In genomic region chr1:88302843-88303486, GRCh38 we compare ENCODE assay signal across 8 cellular contexts.
DNase-seq lines count a peak whose midpoint lies in the region; ATAC-seq, FAIRE-seq and TF ChIP-seq lines count a peak whose summit lies in the region.

No MANE protein-coding gene starts in this region.

- DNase-seq in AG10803 (ENCODE audit: low read depth) (peak; percentile 43), astrocyte (ENCODE audit: low read depth) (peak; percentile 21), psoas muscle (no peak)
- no peak for DNase-seq in stimulated activated naive CD4-positive, alpha-beta T cell (lab: John Stamatoyannopoulos, UW)
- no peak for DNase-seq in activated CD4-positive, alpha-beta T cell treated with anti-CD3 and anti-CD28 coated beads for 48 hours

- 24% methylated on average over 4 of the region's 4 CpGs for WGBS in liver
- WGBS in psoas muscle, 3 donors = 25 to 37% (median 26%) methylated on average over 4 of the region's 4 CpGs

- no peaks in the 10 kb centered on the region for H3K36me3 Mint-ChIP-seq in astrocyte (ENCODE audit: low read depth, unreplicated experiment)

- ATAC-seq in HG03565 (IDR thresholded peaks at IDR 0.05; ENCODE audit: unreplicated experiment) = peak; percentile 51
- ATAC-seq in psoas muscle = no peak
- no peak for ATAC-seq in HG02678 (IDR thresholded peaks at IDR 0.05; ENCODE audit: unreplicated experiment)

- H3K79me2 ChIP-seq in astrocyte (ENCODE audit: insufficient read depth, low read length) = no peaks in the 10 kb centered on the region

- H3K4me3 Mint-ChIP-seq in astrocyte (ENCODE audit: unreplicated experiment) = no peak overlapping the region

- no peak overlapping the region for H3K4me2 ChIP-seq in astrocyte (ENCODE audit: low read length)

- H3K36me3 ChIP-seq in astrocyte (ENCODE audit: insufficient read depth, low read length) (no peaks in the 10 kb centered on the region), liver (ENCODE audit: control insufficient read depth in 4 of 4, insufficient read depth in 3 of 4, low read depth in 1 of 4, low read length in 3 of 4) (no peaks in the 10 kb centered on the region), psoas muscle (ENCODE audit: insufficient read depth in 1 of 2, low read depth in 1 of 2) (no peaks in the 10 kb centered on the region)

- no peaks in the 10 kb centered on the region for H3K9me3 Mint-ChIP-seq in astrocyte (ENCODE audit: unreplicated experiment)

- TF ChIP-seq CTCF in AG10803 (conservative IDR thresholded peaks at IDR 0.05; ENCODE audit: low read length) (peak; percentile 59), astrocyte (IDR thresholded peaks at IDR 0.05; ENCODE audit: insufficient read depth, low read depth, low read length) (peak; percentile 56), liver (IDR thresholded peaks at IDR 0.05; ENCODE audit: low read depth, low read length, missing input control) (peak; percentile 74), psoas muscle (IDR thresholded peaks at IDR 0.05) (no peak)

- H4K20me1 ChIP-seq in astrocyte (ENCODE audit: insufficient read depth, low read length) = no peaks in the 10 kb centered on the region

- no peak for FAIRE-seq in astrocyte (lab: Jason Lieb, UNC)

- H3K27me3 ChIP-seq in astrocyte (ENCODE audit: insufficient read depth, low read length) (no peaks in the 10 kb centered on the region), liver (ENCODE audit: control insufficient read depth in 4 of 4, insufficient read depth in 4 of 4, low read length in 3 of 4) (no peaks in the 10 kb centered on the region), psoas muscle (ENCODE audit: insufficient read depth in 3 of 3, low read length in 2 of 3) (no peaks in the 10 kb centered on the region)

- no peaks in the 10 kb centered on the region for H3K27me3 Mint-ChIP-seq in astrocyte (ENCODE audit: low read depth, unreplicated experiment)

- H3K4me1 ChIP-seq in astrocyte (ENCODE audit: insufficient read depth, low read length) = no peaks in the 10 kb centered on the region
- peaks cover 0 to 4% (median 1%) of the 10 kb centered on the region in 4 donors for H3K4me1 ChIP-seq in liver (ENCODE audit: control insufficient read depth in 4 of 4, insufficient read depth in 4 of 4, low read length in 3 of 4)
- no peaks in the 10 kb centered on the region for H3K4me1 ChIP-seq in psoas muscle

- H3K9ac ChIP-seq in astrocyte (ENCODE audit: low read length) (no peak overlapping the region), liver (ENCODE audit: low read depth in 1 of 2, low read length in 2 of 2) (peak overlapping the region in 1 of 2 donors; percentile 42)

- no peak overlapping the region for H3K27ac Mint-ChIP-seq in astrocyte (ENCODE audit: unreplicated experiment)

- H3K9me3 ChIP-seq in astrocyte (ENCODE audit: insufficient read depth, low read depth, low read length) (no peaks in the 10 kb centered on the region), liver (ENCODE audit: control insufficient read depth in 4 of 4, low read length in 3 of 4) (no peaks in the 10 kb centered on the region), psoas muscle (no peaks in the 10 kb centered on the region)

- intact Hi-C loops in psoas muscle (cut with DNase I) = loop anchor here in 1 of 2 donors (5.0 kb wide), 1 partner anchor 121 kb away; no protein-coding TSS in a partner anchor

- H3K4me1 Mint-ChIP-seq in astrocyte (ENCODE audit: low read depth, unreplicated experiment) = peaks cover 5% of the 10 kb centered on the region

- no peak overlapping the region for H2AFZ ChIP-seq in astrocyte (ENCODE audit: low read depth, low read length)

- no peak overlapping the region for H3K27ac ChIP-seq in astrocyte (ENCODE audit: low read depth, low read length)
- H3K27ac ChIP-seq in liver (ENCODE audit: low read depth in 1 of 2, low read length in 2 of 2) = no peak overlapping the region
- H3K27ac ChIP-seq in psoas muscle = no peak overlapping the region

- peak; percentile 93 to 96 for TF ChIP-seq RAD21 in liver (IDR thresholded peaks at IDR 0.05)

- no peak overlapping the region for H3K4me3 ChIP-seq in AG10803 (ENCODE audit: low read length)
- no peak overlapping the region for H3K4me3 ChIP-seq in astrocyte (ENCODE audit: insufficient read depth, low read depth, low read length)
- H3K4me3 ChIP-seq in liver (ENCODE audit: low read depth in 1 of 3, low read length in 3 of 3) = no peak overlapping the region
- no peak overlapping the region for H3K4me3 ChIP-seq in psoas muscle

TF ChIP-seq in liver, 16 proteins besides CTCF, POLR2A, EP300 and RAD21:
- TF ChIP-seq FOXA1 (IDR thresholded peaks at IDR 0.05) (no peak), REST (IDR thresholded peaks at IDR 0.05) (no peak), NR2F2 (IDR thresholded peaks at IDR 0.05) (no peak), GABPA (IDR thresholded peaks at IDR 0.05 in 1 of 2, conservative IDR thresholded peaks at IDR 0.05 in 1 of 2) (no peak), YY1 (IDR thresholded peaks at IDR 0.05) (no peak), HNF4A (conservative IDR thresholded peaks at IDR 0.05) (no peak)

Comparison
In these comparisons a context has a peak if more than half of its experiments do, and no peak if none do; other contexts are left out.
1. DNase-seq: peak in AG10803 (single experiment) and astrocyte (single experiment); none in stimulated activated naive CD4-positive, alpha-beta T cell (0 of 6), psoas muscle (0 of 2) and activated CD4-positive, alpha-beta T cell treated with anti-CD3 and anti-CD28 coated beads for 48 hours (single experiment).